8 cellular contexts compared by ENCODE assay signal in the genomic region with DNA sequence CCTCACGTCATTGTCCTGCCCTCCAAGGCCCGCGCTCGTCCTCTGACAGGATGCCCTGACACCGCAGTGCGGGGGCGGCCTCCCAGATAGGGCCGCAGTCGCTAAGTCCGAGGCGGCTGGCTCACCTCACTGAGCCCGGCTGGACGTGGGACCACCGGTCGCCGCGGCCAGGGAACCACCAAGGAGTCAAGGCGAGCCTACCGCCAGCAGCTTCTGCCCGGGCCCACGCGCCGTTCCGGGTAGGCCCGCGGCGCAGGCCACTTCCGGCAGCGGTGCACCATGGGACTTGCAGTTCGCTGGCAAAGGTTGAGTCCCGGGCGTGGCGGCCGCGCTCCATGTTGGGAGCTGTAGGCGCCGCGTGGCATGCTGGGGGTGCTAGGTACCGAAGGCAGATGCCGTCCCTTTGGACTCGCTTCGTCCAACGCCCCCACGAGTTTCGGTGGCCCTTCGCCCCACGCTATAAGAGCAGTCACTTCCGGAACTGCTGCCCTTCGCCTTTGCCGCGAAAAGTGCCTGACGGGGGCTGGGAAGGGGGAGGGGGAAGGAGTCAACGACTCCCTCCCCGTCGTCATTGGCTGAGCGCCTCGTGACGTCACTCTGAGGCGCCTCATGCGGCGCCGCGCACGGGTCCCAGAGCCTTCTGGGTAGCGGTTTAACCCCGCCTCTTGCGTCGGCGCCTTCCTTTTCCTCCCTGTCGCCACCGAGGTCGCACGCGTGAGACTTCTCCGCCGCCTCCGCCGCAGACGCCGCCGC. TPM values are rescaled to one million over a fixed set of nuclear protein-coding genes. Genes with fewer than 3 reads are reported as not detected.
DNase-seq lines count a peak whose midpoint lies in the region; ATAC-seq, FAIRE-seq and TF ChIP-seq lines count a peak whose summit lies in the region.

A gene (plus strand): TSS at position 681 of the 753 bp plus-strand sequence. CDS start 268 bp downstream, outside the sequence.

- TF ChIP-seq POLR2A in H1 (IDR thresholded peaks at IDR 0.05; ENCODE audit: control extremely low read depth in 1 of 2, low read depth in 2 of 2, low read length in 2 of 2): peak in 1 of 2 experiments; percentile 90; a peak in 2 of 3 replicates

- H3K23me2 ChIP-seq in H1 (ENCODE audit: low read depth, low read length): peaks cover 11% of the 10 kb centered on the region; the same call in 1 of the 2 replicates

- 2% methylated on average over 54 of the region's 81 CpGs; no CpG with 5 or more reads in 1 of the 2 experiments for WGBS in H1 (ENCODE audit: extremely low coverage in 1 of 2, insufficient coverage in 1 of 2, insufficient read length in 1 of 2, insufficient replicate concordance in 2 of 2, low coverage in 1 of 2, low lambda C conversion rate in 2 of 2, missing lambda C conversion rate in 1 of 2), 2 experiments
- WGBS in mesendoderm (ENCODE audit: extremely low coverage, insufficient coverage, low lambda C conversion rate): no CpG with 5 or more reads among the region's 81 CpGs

- H3K36me3 ChIP-seq in H1 (ENCODE audit: control insufficient read depth in 2 of 4, insufficient read depth in 4 of 4, low read length in 3 of 4): peaks cover 16 to 29% (median 26%) of the 10 kb centered on the region in 4 experiments
- peaks cover 19% of the 10 kb centered on the region for H3K36me3 ChIP-seq in mesendoderm (ENCODE audit: control insufficient read depth, insufficient read depth, low read length)

- peak within 1 kb of the TSS; percentile 99 for H3K27ac ChIP-seq in H1 (ENCODE audit: low read depth, low read length)
- H3K27ac ChIP-seq in mesendoderm (ENCODE audit: low read depth, low read length): peak within 1 kb of the TSS; percentile 89

- H3K4me3 ChIP-seq in H1 (ENCODE audit: extremely low read depth in 1 of 4, insufficient read depth in 2 of 4, low read depth in 3 of 4, low read length in 4 of 4) (peak within 1 kb of the TSS; percentile 66 to 100 (median 90)), mesendoderm (ENCODE audit: low read length) (peak within 1 kb of the TSS; percentile 98)

- H4K8ac ChIP-seq in H1 (ENCODE audit: extremely low read depth, insufficient read depth, low read length) (peak within 1 kb of the TSS; percentile 100), mesendoderm (ENCODE audit: low read depth, low read length) (no peak within 1 kb of the TSS)

- no peak for TF ChIP-seq RAD21 in H1 (IDR thresholded peaks at IDR 0.05 in 1 of 2, conservative IDR thresholded peaks at IDR 0.05 in 1 of 2; ENCODE audit: low read depth in 2 of 2, low read length in 2 of 2)

- no peaks in the 10 kb centered on the region for H3K79me1 ChIP-seq in H1 (ENCODE audit: low read depth, low read length)
- H3K79me1 ChIP-seq in mesendoderm (ENCODE audit: low read length): peaks cover 19% of the 10 kb centered on the region

- H3K79me2 ChIP-seq in H1 (ENCODE audit: control insufficient read depth in 1 of 2, insufficient read depth in 2 of 2, low read length in 2 of 2): peaks cover 7 to 32% of the 10 kb centered on the region in 2 experiments; a peak in 3 of 4 replicates
- H3K79me2 ChIP-seq in mesendoderm (ENCODE audit: control insufficient read depth, insufficient read depth, low read length): peaks cover 33% of the 10 kb centered on the region

- peak within 1 kb of the TSS; percentile 96; the same call in 1 of the 2 replicates for H2AFZ ChIP-seq in H1 (ENCODE audit: low read length)

- H3K18ac ChIP-seq in H1 (ENCODE audit: extremely low read depth, low read length): peak within 1 kb of the TSS; percentile 100
- H3K18ac ChIP-seq in mesendoderm (ENCODE audit: low read length): peak within 1 kb of the TSS; percentile 43

- FAIRE-seq in HTR-8/SVneo (lab: Jason Lieb, UNC) (peak; percentile 97), H1 (lab: Jason Lieb, UNC) (no peak)

- H3K56ac ChIP-seq in H1 (replicated peaks; ENCODE audit: insufficient read length, low read depth, low read length): peak within 1 kb of the TSS; percentile 99
- peak within 1 kb of the TSS; percentile 100 for H3K56ac ChIP-seq in mesendoderm (ENCODE audit: low read length)

- TF ChIP-seq CTCF in H1 (IDR thresholded peaks at IDR 0.05; ENCODE audit: control extremely low read depth in 1 of 3, insufficient read depth in 1 of 3, low read depth in 1 of 3, low read length in 3 of 3): no peak

- peak within 1 kb of the TSS; percentile 98 for H2BK120ac ChIP-seq in H1 (replicated peaks; ENCODE audit: low read depth, low read length)
- no peak within 1 kb of the TSS for H2BK120ac ChIP-seq in mesendoderm (ENCODE audit: low read depth, low read length)

- H4K5ac ChIP-seq in H1 (ENCODE audit: insufficient read length, low read depth, low read length): peak within 1 kb of the TSS; percentile 100
- peak within 1 kb of the TSS; percentile 59 for H4K5ac ChIP-seq in mesendoderm (ENCODE audit: low read length)

- no peak within 1 kb of the TSS for H3K23ac ChIP-seq in H1 (ENCODE audit: insufficient read length)
- H3K23ac ChIP-seq in mesendoderm (ENCODE audit: low read length): peak within 1 kb of the TSS; percentile 90

- peak within 1 kb of the TSS; percentile 92; the same call in 1 of the 2 replicates for H2BK20ac ChIP-seq in H1 (ENCODE audit: low read length)

- peak within 1 kb of the TSS; percentile 53; the same call in 1 of the 2 replicates for H2AK5ac ChIP-seq in H1 (ENCODE audit: low read depth, low read length)
- H2AK5ac ChIP-seq in mesendoderm (ENCODE audit: low read length): peak within 1 kb of the TSS; percentile 90

- no peak within 1 kb of the TSS for H3K14ac ChIP-seq in H1 (ENCODE audit: insufficient read length)

- H2BK5ac ChIP-seq in H1 (ENCODE audit: low read depth, low read length) (peak within 1 kb of the TSS; percentile 100), mesendoderm (ENCODE audit: low read length) (peak within 1 kb of the TSS; percentile 100)

- TF ChIP-seq EP300 in H1 (IDR thresholded peaks at IDR 0.05; ENCODE audit: borderline replicate concordance in 1 of 2, low read depth in 2 of 2, low read length in 2 of 2): no peak; a peak in 1 of 3 replicates

- H2BK12ac ChIP-seq in H1 (ENCODE audit: low read depth, low read length): peak within 1 kb of the TSS; percentile 100

- H4K20me1 ChIP-seq in H1 (replicated peaks in 1 of 2; ENCODE audit: control insufficient read depth in 1 of 2, insufficient read depth in 2 of 2, low read length in 2 of 2): peaks cover 10 to 20% of the 10 kb centered on the region in 2 experiments

- H3K27me3 ChIP-seq in H1 (replicated peaks in 1 of 4; ENCODE audit: control insufficient read depth in 3 of 4, extremely low read depth in 1 of 4, insufficient read depth in 3 of 4, low read length in 3 of 4) (no peaks in the 10 kb centered on the region), mesendoderm (ENCODE audit: insufficient read depth, low read length, poor library complexity) (no peaks in the 10 kb centered on the region)

- H3K4me2 ChIP-seq in H1 (ENCODE audit: insufficient read depth in 1 of 2, low read depth in 2 of 2, low read length in 2 of 2) (peak within 1 kb of the TSS; percentile 91 to 92), mesendoderm (ENCODE audit: low read length) (peak within 1 kb of the TSS; percentile 78)

- DNase-seq in COLO668 (lab: John Stamatoyannopoulos, UW; ENCODE audit: unreplicated experiment) (peak; percentile 87), HTR-8/SVneo (ENCODE audit: insufficient read length, low spot score) (peak; percentile 92), NOMO-1 treated with dmso at 0.1 percent for 144 hours (lab: John Stamatoyannopoulos, UW; ENCODE audit: unreplicated experiment) (peak; percentile 89), H1 (ENCODE audit: low read depth in 1 of 2, low spot score in 2 of 2) (peak; percentile 80 to 100), mesendoderm (peak; percentile 98)
- DNase-seq in activated CD8-positive, alpha-beta memory T cell treated with anti-CD3 and anti-CD28 coated beads for 48 hours (ENCODE audit: low read depth in 2 of 3, low spot score in 2 of 3): peak; percentile 97
- DNase-seq in stimulated activated CD8-positive, alpha-beta memory T cell treated with anti-CD3 and anti-CD28 coated beads, Interleukin-15, amount 100 ng/mL, for 1 hour (ENCODE audit: low read depth): peak; percentile 98

- H4K91ac ChIP-seq in H1 (replicated peaks; ENCODE audit: insufficient read length, low read length): peak within 1 kb of the TSS; percentile 99

- POLR2A ChIA-PET in H1 (lab: Charles Lee; ENCODE audit: partially characterized antibody): interaction anchor here (0.5 to 53.0 kb wide), 18 partner anchors 11 to 515 kb away, joined by 3 to 1917 read pairs (median 4); a partner anchor contains a TSS

- CTCF ChIA-PET in H1 (lab: Charles Lee; ENCODE audit: partially characterized antibody): interaction anchor here (1.6 kb wide), 1 partner anchor 20 kb away, joined by 3 read pairs; no protein-coding TSS in a partner anchor

- peak within 1 kb of the TSS; percentile 99 for H2BK15ac ChIP-seq in H1 (ENCODE audit: low read length)
- H2BK15ac ChIP-seq in mesendoderm (replicated peaks; ENCODE audit: low read depth): no peak within 1 kb of the TSS

- H3K9me3 ChIP-seq in H1 (ENCODE audit: insufficient read depth in 2 of 2, low read depth in 1 of 2, low read length in 1 of 2): no peaks in the 10 kb centered on the region

- H3K4me1 ChIP-seq in H1 (replicated peaks in 1 of 4; ENCODE audit: control insufficient read depth in 3 of 4, insufficient read depth in 4 of 4, low read length in 3 of 4) (peaks cover 0 to 10% (median 3%) of the 10 kb centered on the region in 4 experiments; a peak in 4 of 7 replicates), mesendoderm (ENCODE audit: control insufficient read depth, low read depth, low read length) (peaks cover 5% of the 10 kb centered on the region)

- H3K4ac ChIP-seq in H1 (replicated peaks; ENCODE audit: insufficient read length, low read depth, low read length) (peak within 1 kb of the TSS; percentile 86), mesendoderm (ENCODE audit: low read depth, low read length) (peak within 1 kb of the TSS; percentile 73)

- ATAC-seq in GM21367 (IDR thresholded peaks at IDR 0.05; ENCODE audit: unreplicated experiment): peak; percentile 55

- H3K9ac ChIP-seq in H1 (replicated peaks in 1 of 4; ENCODE audit: extremely low read depth in 1 of 4, low read depth in 3 of 4, low read length in 3 of 4) (peak within 1 kb of the TSS; percentile 82 to 99 (median 97)), mesendoderm (ENCODE audit: low read length) (peak within 1 kb of the TSS; percentile 99)

TF ChIP-seq in H1, 55 proteins besides CTCF, POLR2A, EP300 and RAD21 (continues in another document):
- TF ChIP-seq JUN (IDR thresholded peaks at IDR 0.05; ENCODE audit: low read depth, low read length): 0 out of 2 replicates have a peak, but pooled peaks have one; percentile 20
- peak; percentile 91 for TF ChIP-seq ASH2L (IDR thresholded peaks at IDR 0.05; ENCODE audit: low read length)

RNA-seq across cellular contexts. Expression of the gene that starts here (rescaled TPM):
- 2,084 and 2,106 TPM in 2 replicates for total RNA-seq in H1 (2021; fragmentation: NEBNext Ultra II Directional; extraction: Animal tissue kit (Norgen Biotek cat#: 25700))
- polyA plus RNA-seq in H1 (2011; rRNA removed): 1,789 and 2,639 TPM in 2 replicates
- polyA plus RNA-seq in H1 (2011; cell fraction: cytosol; rRNA removed): 1,146 TPM
- 1,249 TPM for polyA plus RNA-seq in H1 (2011; cell fraction: nucleus; rRNA removed)
- polyA plus RNA-seq in H1 (2012, experiment 1 of 2): 1,130 to 2,648 TPM (median 2,424 TPM) in 4 replicates
- 2,408 TPM for polyA plus RNA-seq in H1 (2012, experiment 2 of 2)
- polyA plus RNA-seq in H1 (2013, experiment 1 of 2): 5,318 TPM
- 5,353 TPM for polyA plus RNA-seq in H1 (2013, experiment 2 of 2)
- 261 and 360 TPM in 2 replicates for polyA minus RNA-seq in H1 (2011; rRNA and poly(A)+ RNA removed)
- 688 TPM for polyA minus RNA-seq in H1 (2011; cell fraction: cytosol; rRNA and poly(A)+ RNA removed)
- 328 TPM for polyA minus RNA-seq in H1 (2011; cell fraction: nucleus; rRNA and poly(A)+ RNA removed)
- polyA plus RNA-seq in mesendoderm (2013, experiment 1 of 2): 5,392 TPM
- 5,255 TPM for polyA plus RNA-seq in mesendoderm (2013, experiment 2 of 2)

Comparison
In these comparisons a context has a peak if more than half of its experiments do, and no peak if none do; other contexts are left out.
1. Peak in every context shown above with its lines: DNase-seq, ATAC-seq, H3K4me3 ChIP-seq and H3K27ac ChIP-seq.